Comparison of ENCODE assay signal across 9 cellular contexts in genomic region chr15:67136802-67137201, GRCh38.
DNase-seq lines count a peak whose midpoint lies in the region; ATAC-seq, FAIRE-seq and TF ChIP-seq lines count a peak whose summit lies in the region.
"Had no signal": no experiment of that assay in that cellular context is flagged by ENCODE, and none has a peak within 500 bp of the region (broad histone marks: within the 10 kb centered on the region; RNA-seq: fewer than 3 reads in every experiment).

No MANE protein-coding gene starts in this region.

- H4K91ac ChIP-seq in trophoblast cell (ENCODE audit: low read depth, low read length) = no peak overlapping the region

- no peak overlapping the region for H2BK120ac ChIP-seq in trophoblast cell (ENCODE audit: insufficient read depth, low read length, poor library complexity)

- H3K4me1 ChIP-seq in BLaER1 treated with 17β-estradiol and CSF1 and Interleukin-3, amounts not matched to agents 10 nM and 100 nM = peaks cover 98 to 100% (median 99%) of the 10 kb centered on the region in 10 experiments
- H3K4me1 ChIP-seq in MM.1S (ENCODE audit: low read length) = peaks cover 43% of the 10 kb centered on the region
- peaks cover 53% of the 10 kb centered on the region for H3K4me1 ChIP-seq in effector memory CD4-positive, alpha-beta T cell (ENCODE audit: control insufficient read depth, insufficient read depth, low read length, poor library complexity, severe bottlenecking)
- peaks cover 43 to 48% of the 10 kb centered on the region in 2 experiments for H3K4me1 ChIP-seq in trophoblast cell (ENCODE audit: control insufficient read depth in 1 of 2, insufficient read depth in 2 of 2, low read length in 2 of 2)
- H3K4me1 ChIP-seq in HepG2 (ENCODE audit: insufficient read depth, low read length) = peaks cover 98% of the 10 kb centered on the region
- H3K4me1 ChIP-seq in A673 (ENCODE audit: insufficient read depth, low read length, poor library complexity, severe bottlenecking) = peaks cover 33% of the 10 kb centered on the region

- H3K79me1 ChIP-seq in trophoblast cell (ENCODE audit: low read length) = peaks cover 15% of the 10 kb centered on the region

- H3K9me2 ChIP-seq in MM.1S (replicated peaks; ENCODE audit: insufficient read depth, low read length) = no peaks in the 10 kb centered on the region

- no peak for TF ChIP-seq RAD21 in HepG2 (CRISPR knock-in tag; IDR thresholded peaks at IDR 0.05)

- H3K27ac ChIP-seq in BLaER1 treated with 17β-estradiol and CSF1 and Interleukin-3, amounts not matched to agents 10 nM and 100 nM = peak overlapping the region in 6 of 11 experiments; percentile 7 to 48 (median 24); a peak in 6 of 22 replicates
- H3K27ac ChIP-seq in MM.1S (ENCODE audit: low read length) = peak overlapping the region; percentile 51; the same call in 1 of the 2 replicates
- H3K27ac ChIP-seq in effector memory CD4-positive, alpha-beta T cell (ENCODE audit: insufficient read depth, low read length, poor library complexity, severe bottlenecking) = peak overlapping the region; percentile 54
- H3K27ac ChIP-seq in trophoblast cell (ENCODE audit: low read depth, low read length) = no peak overlapping the region
- no peak overlapping the region for H3K27ac ChIP-seq in HepG2 (ENCODE audit: extremely low read length, insufficient read depth, low read length)
- no peak overlapping the region for H3K27ac ChIP-seq in A673 (ENCODE audit: low read depth, low read length, poor library complexity, severe bottlenecking)

- CTCF ChIA-PET in HepG2 (lab: Yijun Ruan, JAX; ENCODE audit: low intra/inter-chr PET ratio, low total read pairs) (no interaction called here), A673 (lab: Charles Lee) (no interaction called here)

- H3K4me2 ChIP-seq in BLaER1 treated with 17β-estradiol and CSF1 and Interleukin-3, amounts not matched to agents 10 nM and 100 nM = peak overlapping the region; percentile 54 to 97 (median 85)
- H3K4me2 ChIP-seq in MM.1S (ENCODE audit: low read depth, low read length) = peak overlapping the region; percentile 64
- H3K4me2 ChIP-seq in trophoblast cell (ENCODE audit: low read length) = no peak overlapping the region
- H3K4me2 ChIP-seq in HepG2 (ENCODE audit: low read depth, low read length) = no peak overlapping the region

- peak overlapping the region in 3 of 11 experiments; percentile 1 to 30 (median 26); a peak in 2 of 22 replicates for H3K9ac ChIP-seq in BLaER1 treated with 17β-estradiol and CSF1 and Interleukin-3, amounts not matched to agents 10 nM and 100 nM
- H3K9ac ChIP-seq in MM.1S (ENCODE audit: low read length) (no peak overlapping the region), trophoblast cell (ENCODE audit: low read length) (no peak overlapping the region), HepG2 (ENCODE audit: insufficient read depth, low read depth, low read length) (no peak overlapping the region)

- H3K79me2 ChIP-seq in MM.1S (ENCODE audit: low read length) = peaks cover 67% of the 10 kb centered on the region
- H3K79me2 ChIP-seq in trophoblast cell (ENCODE audit: control insufficient read depth, insufficient read depth, low read length, poor library complexity) = peaks cover 2% of the 10 kb centered on the region
- H3K79me2 ChIP-seq in HepG2 (ENCODE audit: insufficient read depth, low read length) = peaks cover 84% of the 10 kb centered on the region

- no peak overlapping the region for H3K14ac ChIP-seq in trophoblast cell (ENCODE audit: low read length)

- H3K18ac ChIP-seq in trophoblast cell (ENCODE audit: low read length) = peak overlapping the region; percentile 2

- peak overlapping the region; percentile 8 for H3K4ac ChIP-seq in trophoblast cell (ENCODE audit: low read depth, low read length)

- no peak for TF ChIP-seq POLR2A in HepG2 (IDR thresholded peaks at IDR 0.05; ENCODE audit: insufficient read depth in 1 of 2, low read depth in 2 of 2, low read length in 2 of 2)

- H3K27me3 ChIP-seq in BLaER1 treated with 17β-estradiol and CSF1 and Interleukin-3, amounts not matched to agents 10 nM and 100 nM = no peaks in the 10 kb centered on the region
- H3K27me3 ChIP-seq in MM.1S (replicated peaks; ENCODE audit: insufficient read depth, low read length) (no peaks in the 10 kb centered on the region), trophoblast cell (ENCODE audit: insufficient read depth, low read length) (no peaks in the 10 kb centered on the region), HepG2 (ENCODE audit: control insufficient read depth in 1 of 2, insufficient read depth in 2 of 2, low read length in 2 of 2) (no peaks in the 10 kb centered on the region), A673 (replicated peaks; ENCODE audit: insufficient read depth, low read depth, low read length, poor library complexity) (no peaks in the 10 kb centered on the region)
- no peaks in the 10 kb centered on the region for H3K27me3 ChIP-seq in effector memory CD4-positive, alpha-beta T cell (replicated peaks; ENCODE audit: control insufficient read depth, insufficient read depth, low read length, poor library complexity, severe bottlenecking)

- H3K23ac ChIP-seq in trophoblast cell (ENCODE audit: low read length) = no peak overlapping the region

- H4K20me1 ChIP-seq in BLaER1 treated with 17β-estradiol and CSF1 and Interleukin-3, amounts not matched to agents 10 nM and 100 nM = peaks cover 100% of the 10 kb centered on the region in 11 experiments
- H4K20me1 ChIP-seq in MM.1S (ENCODE audit: insufficient read depth, low read length) (no peaks in the 10 kb centered on the region), HepG2 (ENCODE audit: insufficient read depth, low read length) (peaks cover 73% of the 10 kb centered on the region)

- H2BK5ac ChIP-seq in trophoblast cell (ENCODE audit: low read depth, low read length, poor library complexity) = no peak overlapping the region

- TF ChIP-seq CTCF in MM.1S (IDR thresholded peaks at IDR 0.05; ENCODE audit: low read length) (no peak), HepG2 (CRISPR knock-in tag; IDR thresholded peaks at IDR 0.05) (no peak), A673 (conservative IDR thresholded peaks at IDR 0.05; ENCODE audit: low read depth, low read length) (no peak)

- peaks cover 0 to 86% (median 42%) of the 10 kb centered on the region in 11 experiments; a peak in 20 of 22 replicates for H3K36me3 ChIP-seq in BLaER1 treated with 17β-estradiol and CSF1 and Interleukin-3, amounts not matched to agents 10 nM and 100 nM
- H3K36me3 ChIP-seq in MM.1S (replicated peaks; ENCODE audit: insufficient read depth, low read length) = no peaks in the 10 kb centered on the region
- H3K36me3 ChIP-seq in effector memory CD4-positive, alpha-beta T cell (ENCODE audit: control insufficient read depth, insufficient read depth, low read length) = no peaks in the 10 kb centered on the region
- no peaks in the 10 kb centered on the region for H3K36me3 ChIP-seq in trophoblast cell (ENCODE audit: control insufficient read depth in 1 of 2, insufficient read depth in 2 of 2, low read length in 2 of 2)
- H3K36me3 ChIP-seq in HepG2 (replicated peaks in 1 of 2; ENCODE audit: control insufficient read depth in 1 of 2, insufficient read depth in 2 of 2, low read length in 2 of 2) = peaks cover 0 to under 1% of the 10 kb centered on the region in 2 experiments; a peak in 2 of 5 replicates
- H3K36me3 ChIP-seq in A673 (ENCODE audit: insufficient read depth, low read length, poor library complexity, severe bottlenecking) = no peaks in the 10 kb centered on the region

- DNase-seq in MM.1S (no peak), trophoblast cell (no peak), iPS-NIHi7 (ENCODE audit: extremely low spot score) (no peak), GOT3 (lab: John Stamatoyannopoulos, UW) (no peak), HepG2 (ENCODE audit: low spot score) (no peak), A673 (ENCODE audit: low spot score) (no peak)
- DNase-seq in effector memory CD4-positive, alpha-beta T cell = no peak
- DNase-seq: NCI-H1436 treated with DMSO at 0.1 percent for 48 hours had no signal

- H2AK5ac ChIP-seq in trophoblast cell (ENCODE audit: low read length) = peak overlapping the region; percentile 11

- WGBS in trophoblast cell (ENCODE audit: extremely low coverage, insufficient coverage, insufficient read length) = no CpG with 5 or more reads among the region's 3 CpGs
- WGBS in HepG2 (ENCODE audit: low lambda C conversion rate) = 96% methylated on average over 3 of the region's 3 CpGs

- H4K8ac ChIP-seq in trophoblast cell (ENCODE audit: low read depth, low read length) = peak overlapping the region; percentile 4

- POLR2A ChIA-PET in HepG2 (lab: Yijun Ruan, JAX) (interaction anchor here (1.0 to 4.1 kb wide), 5 partner anchors 9 to 73 kb away, joined by 4 to 37 read pairs (median 6); no protein-coding TSS in a partner anchor), A673 (lab: Charles Lee; ENCODE audit: low non-redundant PET) (interaction anchor here (0.5 kb wide), 1 partner anchor 178 kb away, joined by 5 read pairs; no protein-coding TSS in a partner anchor)

- H3F3A ChIP-seq in MM.1S (ENCODE audit: insufficient read depth, low read length) = peaks cover 25% of the 10 kb centered on the region

- no peak for ATAC-seq in HepG2

- H2BK12ac ChIP-seq in trophoblast cell (ENCODE audit: low read length) = peak overlapping the region; percentile 6

- no peaks in the 10 kb centered on the region for H3K9me3 ChIP-seq in BLaER1 treated with 17β-estradiol and CSF1 and Interleukin-3, amounts not matched to agents 10 nM and 100 nM (replicated peaks in 1 of 11)
- H3K9me3 ChIP-seq in MM.1S (replicated peaks; ENCODE audit: insufficient read depth, low read length) (no peaks in the 10 kb centered on the region), trophoblast cell (ENCODE audit: insufficient read depth, low read depth, low read length) (no peaks in the 10 kb centered on the region), HepG2 (ENCODE audit: low read length) (no peaks in the 10 kb centered on the region), A673 (ENCODE audit: low read depth, low read length, poor library complexity, severe bottlenecking) (no peaks in the 10 kb centered on the region)
- no peaks in the 10 kb centered on the region for H3K9me3 ChIP-seq in effector memory CD4-positive, alpha-beta T cell (ENCODE audit: control insufficient read depth, low read length)

- no peak for TF ChIP-seq EP300 in HepG2 (IDR thresholded peaks at IDR 0.05; ENCODE audit: low read depth in 2 of 2, low read length in 2 of 2)
- TF ChIP-seq EP300 in HepG2 (CRISPR knock-in tag; IDR thresholded peaks at IDR 0.05; ENCODE audit: borderline replicate concordance) = no peak

- BruUV-seq in HepG2 (replicated peaks; lab: Mats Ljungman, UMichigan) = no TSS peak
- no TSS peak for BruUV-seq in A673 (replicated peaks; lab: Mats Ljungman, UMichigan)

- H4K12ac ChIP-seq in trophoblast cell (ENCODE audit: low read depth, low read length) = no peak overlapping the region

- intact Hi-C loops in HepG2 (cut with micrococcal nuclease; ENCODE audit: unreplicated experiment) = no loop called here
- intact Hi-C loops in A673 (cut with micrococcal nuclease; ENCODE audit: unreplicated experiment) = no loop called here

- H3K4me3 ChIP-seq in BLaER1 treated with 17β-estradiol and CSF1 and Interleukin-3, amounts not matched to agents 10 nM and 100 nM = no peak overlapping the region
- H3K4me3 ChIP-seq in MM.1S (ENCODE audit: low read length) (peak overlapping the region; percentile 21; the same call in 1 of the 2 replicates), trophoblast cell (ENCODE audit: low read depth, low read length) (no peak overlapping the region), HepG2 (replicated peaks in 1 of 3; ENCODE audit: insufficient read depth in 1 of 3, low read depth in 2 of 3, low read length in 3 of 3) (no peak overlapping the region), A673 (ENCODE audit: low read depth, low read length, poor library complexity, severe bottlenecking) (no peak overlapping the region)
- no peak overlapping the region for H3K4me3 ChIP-seq in effector memory CD4-positive, alpha-beta T cell (ENCODE audit: insufficient read depth, low read depth, low read length, poor library complexity, severe bottlenecking)

- FAIRE-seq in HepG2 (lab: Jason Lieb, UNC) = no peak

- in situ Hi-C loops in HepG2 (cut with HindIII; ENCODE audit: extremely low pct_ligation_motif_present, low pct_unique_long_range_greater_than_20kb) = no loop called here

- no peak overlapping the region for H2AFZ ChIP-seq in MM.1S (ENCODE audit: low read length)
- H2AFZ ChIP-seq in trophoblast cell (ENCODE audit: insufficient read depth, low read length, poor library complexity) = no peak overlapping the region
- no peak overlapping the region for H2AFZ ChIP-seq in HepG2 (ENCODE audit: low read length)

Comparison
In these comparisons a context has a peak if more than half of its experiments do, and no peak if none do; other contexts are left out.
1. H3K27ac ChIP-seq: peak in BLaER1 treated with 17β-estradiol and CSF1 and Interleukin-3, amounts not matched to agents 10 nM and 100 nM (6 of 11), MM.1S (single experiment) and effector memory CD4-positive, alpha-beta T cell (single experiment); none in trophoblast cell (single experiment), HepG2 (single experiment) and A673 (single experiment).
2. H3K4me2 ChIP-seq: peak in BLaER1 treated with 17β-estradiol and CSF1 and Interleukin-3, amounts not matched to agents 10 nM and 100 nM (11 of 11) and MM.1S (single experiment); none in trophoblast cell (single experiment) and HepG2 (single experiment).